1 cellular context compared by ENCODE assay signal in the genomic region with DNA sequence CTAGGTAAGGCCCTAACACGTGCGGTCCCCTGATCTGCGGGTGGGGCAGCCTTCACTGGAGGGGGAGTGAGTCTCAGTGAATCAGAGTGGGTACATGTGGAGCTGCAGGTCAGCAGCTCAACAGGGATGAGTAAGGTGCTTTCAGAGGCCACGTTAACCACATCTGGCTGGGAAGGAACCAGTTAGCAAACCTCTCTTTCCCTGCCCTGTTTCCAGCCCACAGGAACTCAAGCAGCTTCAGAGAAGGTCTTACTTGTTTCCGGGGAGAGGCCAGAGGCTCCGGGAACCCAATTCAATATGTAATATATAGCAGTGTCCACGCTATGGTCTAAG.
TF ChIP-seq lines count a peak whose summit lies in the region.

No MANE protein-coding gene starts in this region.

TF ChIP-seq in K562, 482 proteins besides CTCF, POLR2A, EP300 and RAD21 (continued from another document):
- no peak for TF ChIP-seq ZBTB12 (CRISPR knock-in tag; IDR thresholded peaks at IDR 0.05)
- TF ChIP-seq ZNF57 (CRISPR knock-in tag; IDR thresholded peaks at IDR 0.05), result no peak
- TF ChIP-seq, protein P1, sequence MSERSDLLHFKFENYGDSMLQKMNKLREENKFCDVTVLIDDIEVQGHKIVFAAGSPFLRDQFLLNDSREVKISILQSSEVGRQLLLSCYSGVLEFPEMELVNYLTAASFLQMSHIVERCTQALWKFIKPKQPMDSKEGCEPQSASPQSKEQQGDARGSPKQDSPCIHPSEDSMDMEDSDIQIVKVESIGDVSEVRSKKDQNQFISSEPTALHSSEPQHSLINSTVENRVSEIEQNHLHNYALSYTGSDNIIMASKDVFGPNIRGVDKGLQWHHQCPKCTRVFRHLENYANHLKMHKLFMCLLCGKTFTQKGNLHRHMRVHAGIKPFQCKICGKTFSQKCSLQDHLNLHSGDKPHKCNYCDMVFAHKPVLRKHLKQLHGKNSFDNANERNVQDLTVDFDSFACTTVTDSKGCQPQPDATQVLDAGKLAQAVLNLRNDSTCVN (CRISPR knock-in tag; IDR thresholded peaks at IDR 0.05), result no peak
- TF ChIP-seq SRSF7 (optimal IDR thresholded peaks at IDR 0.05; ENCODE audit: low read depth, low read length), result no peak
- TF ChIP-seq IFI16 (CRISPR knock-in tag; IDR thresholded peaks at IDR 0.05), result no peak
- no peak for TF ChIP-seq HSF4 (CRISPR knock-in tag; IDR thresholded peaks at IDR 0.05; ENCODE audit: borderline replicate concordance)
- TF ChIP-seq PHTF2 (CRISPR knock-in tag; IDR thresholded peaks at IDR 0.05), result no peak
- TF ChIP-seq, protein P2, sequence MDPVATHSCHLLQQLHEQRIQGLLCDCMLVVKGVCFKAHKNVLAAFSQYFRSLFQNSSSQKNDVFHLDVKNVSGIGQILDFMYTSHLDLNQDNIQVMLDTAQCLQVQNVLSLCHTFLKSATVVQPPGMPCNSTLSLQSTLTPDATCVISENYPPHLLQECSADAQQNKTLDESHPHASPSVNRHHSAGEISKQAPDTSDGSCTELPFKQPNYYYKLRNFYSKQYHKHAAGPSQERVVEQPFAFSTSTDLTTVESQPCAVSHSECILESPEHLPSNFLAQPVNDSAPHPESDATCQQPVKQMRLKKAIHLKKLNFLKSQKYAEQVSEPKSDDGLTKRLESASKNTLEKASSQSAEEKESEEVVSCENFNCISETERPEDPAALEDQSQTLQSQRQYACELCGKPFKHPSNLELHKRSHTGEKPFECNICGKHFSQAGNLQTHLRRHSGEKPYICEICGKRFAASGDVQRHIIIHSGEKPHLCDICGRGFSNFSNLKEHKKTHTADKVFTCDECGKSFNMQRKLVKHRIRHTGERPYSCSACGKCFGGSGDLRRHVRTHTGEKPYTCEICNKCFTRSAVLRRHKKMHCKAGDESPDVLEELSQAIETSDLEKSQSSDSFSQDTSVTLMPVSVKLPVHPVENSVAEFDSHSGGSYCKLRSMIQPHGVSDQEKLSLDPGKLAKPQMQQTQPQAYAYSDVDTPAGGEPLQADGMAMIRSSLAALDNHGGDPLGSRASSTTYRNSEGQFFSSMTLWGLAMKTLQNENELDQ (CRISPR knock-in tag; IDR thresholded peaks at IDR 0.05; ENCODE audit: borderline replicate concordance), result no peak
- no peak for TF ChIP-seq ZBTB17 (CRISPR knock-in tag; IDR thresholded peaks at IDR 0.05)
- TF ChIP-seq CCNT2 (IDR thresholded peaks at IDR 0.05; ENCODE audit: borderline replicate concordance, extremely low read depth, insufficient read length, low read depth, low read length), result no peak
- no peak for TF ChIP-seq MLLT1 (IDR thresholded peaks at IDR 0.05)
- TF ChIP-seq CREB1 (IDR thresholded peaks at IDR 0.05), result no peak
- TF ChIP-seq CREB1 (CRISPR knock-in tag; IDR thresholded peaks at IDR 0.05), result no peak
- no peak for TF ChIP-seq CAMTA2 (CRISPR knock-in tag; conservative IDR thresholded peaks at IDR 0.05)
